ENCODE assay signal across 2 cellular contexts in the genomic region with DNA sequence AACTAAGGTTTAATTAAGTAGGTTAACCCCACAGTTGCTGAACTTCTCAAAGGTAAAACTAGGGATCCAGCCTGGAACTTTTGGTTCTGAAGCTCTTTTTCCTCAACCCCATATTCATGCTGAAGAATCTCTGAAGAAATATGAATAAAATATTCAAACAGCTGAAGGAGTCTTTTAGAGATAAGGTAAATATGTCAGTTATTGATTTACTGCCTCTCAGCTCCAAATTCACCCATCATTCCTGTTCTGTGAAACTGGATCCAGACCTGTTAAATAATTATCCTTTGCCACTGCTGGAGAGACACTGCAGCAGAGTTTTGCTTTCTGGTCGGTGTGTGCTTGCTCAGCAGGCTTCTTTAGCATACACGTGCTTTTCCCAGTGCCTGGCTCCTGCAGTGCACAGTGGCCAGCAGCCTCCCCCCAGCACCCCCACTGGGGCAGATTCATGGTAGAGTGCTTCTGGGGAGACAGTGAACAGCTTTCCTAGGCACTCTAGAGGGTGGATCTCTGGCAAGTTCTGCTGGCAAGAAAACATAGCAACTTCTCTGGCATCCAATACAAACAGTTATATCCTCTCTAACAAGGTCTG.
TF ChIP-seq lines count a peak whose summit lies in the region.

No MANE protein-coding gene starts in this region.

TF ChIP-seq in SK-N-SH treated with all-trans-retinoic acid at 6 μM for 48 hours, 23 proteins besides CTCF, POLR2A, EP300 and RAD21:
- TF ChIP-seq, protein P1, sequence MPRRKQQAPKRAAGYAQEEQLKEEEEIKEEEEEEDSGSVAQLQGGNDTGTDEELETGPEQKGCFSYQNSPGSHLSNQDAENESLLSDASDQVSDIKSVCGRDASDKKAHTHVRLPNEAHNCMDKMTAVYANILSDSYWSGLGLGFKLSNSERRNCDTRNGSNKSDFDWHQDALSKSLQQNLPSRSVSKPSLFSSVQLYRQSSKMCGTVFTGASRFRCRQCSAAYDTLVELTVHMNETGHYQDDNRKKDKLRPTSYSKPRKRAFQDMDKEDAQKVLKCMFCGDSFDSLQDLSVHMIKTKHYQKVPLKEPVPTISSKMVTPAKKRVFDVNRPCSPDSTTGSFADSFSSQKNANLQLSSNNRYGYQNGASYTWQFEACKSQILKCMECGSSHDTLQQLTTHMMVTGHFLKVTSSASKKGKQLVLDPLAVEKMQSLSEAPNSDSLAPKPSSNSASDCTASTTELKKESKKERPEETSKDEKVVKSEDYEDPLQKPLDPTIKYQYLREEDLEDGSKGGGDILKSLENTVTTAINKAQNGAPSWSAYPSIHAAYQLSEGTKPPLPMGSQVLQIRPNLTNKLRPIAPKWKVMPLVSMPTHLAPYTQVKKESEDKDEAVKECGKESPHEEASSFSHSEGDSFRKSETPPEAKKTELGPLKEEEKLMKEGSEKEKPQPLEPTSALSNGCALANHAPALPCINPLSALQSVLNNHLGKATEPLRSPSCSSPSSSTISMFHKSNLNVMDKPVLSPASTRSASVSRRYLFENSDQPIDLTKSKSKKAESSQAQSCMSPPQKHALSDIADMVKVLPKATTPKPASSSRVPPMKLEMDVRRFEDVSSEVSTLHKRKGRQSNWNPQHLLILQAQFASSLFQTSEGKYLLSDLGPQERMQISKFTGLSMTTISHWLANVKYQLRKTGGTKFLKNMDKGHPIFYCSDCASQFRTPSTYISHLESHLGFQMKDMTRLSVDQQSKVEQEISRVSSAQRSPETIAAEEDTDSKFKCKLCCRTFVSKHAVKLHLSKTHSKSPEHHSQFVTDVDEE (CRISPR knock-in tag; IDR thresholded peaks at IDR 0.05): no peak
- no peak for TF ChIP-seq OSR1 (CRISPR knock-in tag; IDR thresholded peaks at IDR 0.05)
- no peak for TF ChIP-seq BACH2 (CRISPR knock-in tag; IDR thresholded peaks at IDR 0.05; ENCODE audit: borderline replicate concordance)
- TF ChIP-seq, protein P2, sequence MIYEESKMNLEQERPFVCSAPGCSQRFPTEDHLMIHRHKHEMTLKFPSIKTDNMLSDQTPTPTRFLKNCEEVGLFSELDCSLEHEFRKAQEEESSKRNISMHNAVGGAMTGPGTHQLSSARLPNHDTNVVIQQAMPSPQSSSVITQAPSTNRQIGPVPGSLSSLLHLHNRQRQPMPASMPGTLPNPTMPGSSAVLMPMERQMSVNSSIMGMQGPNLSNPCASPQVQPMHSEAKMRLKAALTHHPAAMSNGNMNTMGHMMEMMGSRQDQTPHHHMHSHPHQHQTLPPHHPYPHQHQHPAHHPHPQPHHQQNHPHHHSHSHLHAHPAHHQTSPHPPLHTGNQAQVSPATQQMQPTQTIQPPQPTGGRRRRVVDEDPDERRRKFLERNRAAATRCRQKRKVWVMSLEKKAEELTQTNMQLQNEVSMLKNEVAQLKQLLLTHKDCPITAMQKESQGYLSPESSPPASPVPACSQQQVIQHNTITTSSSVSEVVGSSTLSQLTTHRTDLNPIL (CRISPR knock-in tag; IDR thresholded peaks at IDR 0.05; ENCODE audit: low read depth): no peak
- no peak for TF ChIP-seq PPARA (CRISPR knock-in tag; IDR thresholded peaks at IDR 0.05; ENCODE audit: borderline replicate concordance)
- TF ChIP-seq SNAI2 (CRISPR knock-in tag; IDR thresholded peaks at IDR 0.05): no peak
- no peak for TF ChIP-seq TOX (CRISPR knock-in tag; IDR thresholded peaks at IDR 0.05; ENCODE audit: borderline replicate concordance)
- TF ChIP-seq ISL1 (CRISPR knock-in tag; IDR thresholded peaks at IDR 0.05): no peak
- no peak for TF ChIP-seq ZNF565 (CRISPR knock-in tag; conservative IDR thresholded peaks at IDR 0.05; ENCODE audit: low read depth)

TF ChIP-seq in SK-N-SH, 30 proteins besides CTCF, POLR2A, EP300 and RAD21:
- TF ChIP-seq, protein P3, sequence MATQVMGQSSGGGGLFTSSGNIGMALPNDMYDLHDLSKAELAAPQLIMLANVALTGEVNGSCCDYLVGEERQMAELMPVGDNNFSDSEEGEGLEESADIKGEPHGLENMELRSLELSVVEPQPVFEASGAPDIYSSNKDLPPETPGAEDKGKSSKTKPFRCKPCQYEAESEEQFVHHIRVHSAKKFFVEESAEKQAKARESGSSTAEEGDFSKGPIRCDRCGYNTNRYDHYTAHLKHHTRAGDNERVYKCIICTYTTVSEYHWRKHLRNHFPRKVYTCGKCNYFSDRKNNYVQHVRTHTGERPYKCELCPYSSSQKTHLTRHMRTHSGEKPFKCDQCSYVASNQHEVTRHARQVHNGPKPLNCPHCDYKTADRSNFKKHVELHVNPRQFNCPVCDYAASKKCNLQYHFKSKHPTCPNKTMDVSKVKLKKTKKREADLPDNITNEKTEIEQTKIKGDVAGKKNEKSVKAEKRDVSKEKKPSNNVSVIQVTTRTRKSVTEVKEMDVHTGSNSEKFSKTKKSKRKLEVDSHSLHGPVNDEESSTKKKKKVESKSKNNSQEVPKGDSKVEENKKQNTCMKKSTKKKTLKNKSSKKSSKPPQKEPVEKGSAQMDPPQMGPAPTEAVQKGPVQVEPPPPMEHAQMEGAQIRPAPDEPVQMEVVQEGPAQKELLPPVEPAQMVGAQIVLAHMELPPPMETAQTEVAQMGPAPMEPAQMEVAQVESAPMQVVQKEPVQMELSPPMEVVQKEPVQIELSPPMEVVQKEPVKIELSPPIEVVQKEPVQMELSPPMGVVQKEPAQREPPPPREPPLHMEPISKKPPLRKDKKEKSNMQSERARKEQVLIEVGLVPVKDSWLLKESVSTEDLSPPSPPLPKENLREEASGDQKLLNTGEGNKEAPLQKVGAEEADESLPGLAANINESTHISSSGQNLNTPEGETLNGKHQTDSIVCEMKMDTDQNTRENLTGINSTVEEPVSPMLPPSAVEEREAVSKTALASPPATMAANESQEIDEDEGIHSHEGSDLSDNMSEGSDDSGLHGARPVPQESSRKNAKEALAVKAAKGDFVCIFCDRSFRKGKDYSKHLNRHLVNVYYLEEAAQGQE (IDR thresholded peaks at IDR 0.05; ENCODE audit: low read depth, low read length): no peak
- TF ChIP-seq, protein P4, sequence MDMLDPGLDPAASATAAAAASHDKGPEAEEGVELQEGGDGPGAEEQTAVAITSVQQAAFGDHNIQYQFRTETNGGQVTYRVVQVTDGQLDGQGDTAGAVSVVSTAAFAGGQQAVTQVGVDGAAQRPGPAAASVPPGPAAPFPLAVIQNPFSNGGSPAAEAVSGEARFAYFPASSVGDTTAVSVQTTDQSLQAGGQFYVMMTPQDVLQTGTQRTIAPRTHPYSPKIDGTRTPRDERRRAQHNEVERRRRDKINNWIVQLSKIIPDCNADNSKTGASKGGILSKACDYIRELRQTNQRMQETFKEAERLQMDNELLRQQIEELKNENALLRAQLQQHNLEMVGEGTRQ (IDR thresholded peaks at IDR 0.05; ENCODE audit: borderline replicate concordance, low read depth, low read length): no peak
- TF ChIP-seq FOXM1 (IDR thresholded peaks at IDR 0.05; ENCODE audit: low read depth) (no peak), SIN3A (IDR thresholded peaks at IDR 0.05; ENCODE audit: borderline replicate concordance, low read depth, low read length) (no peak), ELF1 (IDR thresholded peaks at IDR 0.05) (no peak), GABPA (IDR thresholded peaks at IDR 0.05; ENCODE audit: low read depth) (no peak), FOXJ3 (CRISPR knock-in tag; IDR thresholded peaks at IDR 0.05) (no peak), NRF1 (IDR thresholded peaks at IDR 0.05; ENCODE audit: low read depth, low read length) (no peak), POLR2AphosphoS5 (IDR thresholded peaks at IDR 0.05; ENCODE audit: low read depth, low read length) (no peak), MXI1 (IDR thresholded peaks at IDR 0.05; ENCODE audit: low read depth, low read length) (no peak), JUND (IDR thresholded peaks at IDR 0.05) (no peak), SMC3 (IDR thresholded peaks at IDR 0.05; ENCODE audit: low read depth, low read length) (no peak)
- TF ChIP-seq, protein P5, sequence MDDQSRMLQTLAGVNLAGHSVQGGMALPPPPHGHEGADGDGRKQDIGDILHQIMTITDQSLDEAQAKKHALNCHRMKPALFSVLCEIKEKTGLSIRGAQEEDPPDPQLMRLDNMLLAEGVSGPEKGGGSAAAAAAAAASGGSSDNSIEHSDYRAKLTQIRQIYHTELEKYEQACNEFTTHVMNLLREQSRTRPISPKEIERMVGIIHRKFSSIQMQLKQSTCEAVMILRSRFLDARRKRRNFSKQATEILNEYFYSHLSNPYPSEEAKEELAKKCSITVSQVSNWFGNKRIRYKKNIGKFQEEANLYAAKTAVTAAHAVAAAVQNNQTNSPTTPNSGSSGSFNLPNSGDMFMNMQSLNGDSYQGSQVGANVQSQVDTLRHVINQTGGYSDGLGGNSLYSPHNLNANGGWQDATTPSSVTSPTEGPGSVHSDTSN (IDR thresholded peaks at IDR 0.05): no peak
- TF ChIP-seq, protein P6, sequence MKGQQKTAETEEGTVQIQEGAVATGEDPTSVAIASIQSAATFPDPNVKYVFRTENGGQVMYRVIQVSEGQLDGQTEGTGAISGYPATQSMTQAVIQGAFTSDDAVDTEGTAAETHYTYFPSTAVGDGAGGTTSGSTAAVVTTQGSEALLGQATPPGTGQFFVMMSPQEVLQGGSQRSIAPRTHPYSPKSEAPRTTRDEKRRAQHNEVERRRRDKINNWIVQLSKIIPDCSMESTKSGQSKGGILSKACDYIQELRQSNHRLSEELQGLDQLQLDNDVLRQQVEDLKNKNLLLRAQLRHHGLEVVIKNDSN (IDR thresholded peaks at IDR 0.05; ENCODE audit: borderline replicate concordance, low read depth): no peak
